ENCODE assay signal across 17 cellular contexts in the genomic region with DNA sequence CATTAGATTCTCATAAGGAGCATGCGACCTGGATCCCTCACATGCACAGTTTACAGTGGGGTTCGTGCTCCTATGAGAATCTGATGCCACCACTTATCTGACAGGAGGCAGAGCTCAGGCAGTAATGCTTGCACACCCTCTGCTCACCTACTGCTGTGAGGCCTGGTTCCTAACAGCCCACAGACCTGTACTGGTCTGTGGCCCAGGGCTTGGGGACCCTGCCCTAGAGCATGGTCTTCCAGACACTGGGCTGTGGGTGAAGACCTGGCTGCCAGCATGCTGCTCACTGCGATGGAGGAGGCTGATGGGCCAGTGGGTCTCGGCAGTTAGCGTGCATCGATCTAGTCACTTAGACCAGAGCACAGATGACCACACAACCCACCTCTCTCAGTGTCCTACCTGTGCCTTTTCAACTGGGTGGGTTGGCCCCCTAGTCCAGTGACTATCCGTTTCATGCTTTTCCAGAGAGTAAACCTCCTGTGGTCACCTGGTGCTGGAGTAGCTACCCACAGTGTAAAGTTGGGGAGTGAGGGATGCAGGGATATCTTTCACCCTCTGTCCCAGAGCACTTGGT.
"Had no signal": no experiment of that assay in that cellular context is flagged by ENCODE, and none has a peak within 500 bp of the region (broad histone marks: within the 10 kb centered on the region; RNA-seq: fewer than 3 reads in every experiment).

No MANE protein-coding gene starts in this region.

- ATAC-seq: activated naive CD8-positive, alpha-beta T cell treated with anti-CD3 and anti-CD28 coated beads, Interleukin-2, amount 50 U/mL, for 24 hours had no signal

- H3K4me3 Mint-ChIP-seq: activated B cell treated with CpG ODN at 0.5 μM for 24 hours; activated CD4-positive, alpha-beta T cell treated with anti-CD3 and anti-CD28 coated beads, Interleukin-2, amount 10 ng/mL, durations not matched to agents 24 days and 14 days; activated naive CD4-positive, alpha-beta T cell treated with anti-CD3 and anti-CD28 coated beads for 36 hours; activated naive CD8-positive, alpha-beta T cell treated with anti-CD3 and anti-CD28 coated beads, Interleukin-2, amount 50 U/mL, for 24 hours; mesothelial cell of epicardium; neural crest cell; T-helper 2 cell treated with Interferon-gamma antibody and Interleukin-4, amounts not matched to agents 5 μg/mL and 100 μg/mL, for 36 hours had no signal

- H3K36me3 ChIP-seq: ovary had no signal

- H3K4me3 ChIP-seq: dorsolateral prefrontal cortex, esophagus muscularis mucosa, ovary, sigmoid colon, thoracic aorta had no signal

- H3K27me3 Mint-ChIP-seq: activated B cell treated with CpG ODN at 0.5 μM for 24 hours; activated CD4-positive, alpha-beta T cell treated with anti-CD3 and anti-CD28 coated beads, Interleukin-2, amount 10 ng/mL, durations not matched to agents 24 days and 14 days; activated naive CD8-positive, alpha-beta T cell treated with anti-CD3 and anti-CD28 coated beads, Interleukin-2, amount 50 U/mL, for 24 hours had no signal

- H3K27ac Mint-ChIP-seq: activated B cell treated with CpG ODN at 0.5 μM for 24 hours; activated CD4-positive, alpha-beta T cell treated with anti-CD3 and anti-CD28 coated beads, Interleukin-2, amount 10 ng/mL, durations not matched to agents 24 days and 14 days; activated naive CD4-positive, alpha-beta T cell treated with anti-CD3 and anti-CD28 coated beads for 36 hours; activated naive CD8-positive, alpha-beta T cell treated with anti-CD3 and anti-CD28 coated beads, Interleukin-2, amount 50 U/mL, for 24 hours; mesothelial cell of epicardium had no signal

- H3K9me3 ChIP-seq: esophagus muscularis mucosa, ovary, sigmoid colon, thoracic aorta had no signal

- H3K27me3 ChIP-seq: dorsolateral prefrontal cortex, esophagus muscularis mucosa, ovary, sigmoid colon had no signal

- H3K9me3 Mint-ChIP-seq: activated B cell treated with CpG ODN at 0.5 μM for 24 hours; activated CD4-positive, alpha-beta T cell treated with anti-CD3 and anti-CD28 coated beads, Interleukin-2, amount 10 ng/mL, durations not matched to agents 24 days and 14 days; activated naive CD4-positive, alpha-beta T cell treated with anti-CD3 and anti-CD28 coated beads for 36 hours; activated naive CD8-positive, alpha-beta T cell treated with anti-CD3 and anti-CD28 coated beads, Interleukin-2, amount 50 U/mL, for 24 hours; T-helper 2 cell treated with Interferon-gamma antibody and Interleukin-4, amounts not matched to agents 5 μg/mL and 100 μg/mL, for 36 hours had no signal

- H3K27ac ChIP-seq: dorsolateral prefrontal cortex, esophagus muscularis mucosa, ovary, sigmoid colon, thoracic aorta had no signal

- DNase-seq: activated B cell treated with CpG ODN at 0.5 μM for 24 hours; activated CD4-positive, alpha-beta T cell treated with anti-CD3 and anti-CD28 coated beads, Interleukin-2, amount 10 ng/mL, durations not matched to agents 24 days and 14 days; activated CD8-positive, alpha-beta memory T cell treated with anti-CD3 and anti-CD28 coated beads for 24 hours; activated naive CD4-positive, alpha-beta T cell treated with anti-CD3 and anti-CD28 coated beads for 36 hours; activated naive CD8-positive, alpha-beta T cell treated with anti-CD3 and anti-CD28 coated beads, Interleukin-2, amount 50 U/mL, for 24 hours; aorta; dorsolateral prefrontal cortex; hypothalamus; ovary; sigmoid colon; stimulated activated CD4-positive, alpha-beta T cell treated with anti-CD3 and anti-CD28 coated beads, Interleukin-2, amount 100 ng/mL, for 24 hours; SW 1271 had no signal
